ENCODE assay signal across 17 cellular contexts in genomic region chr10:110300486-110300986, GRCh38. TPM values are rescaled to one million over a fixed set of nuclear protein-coding genes. Genes with fewer than 3 reads are reported as not detected.
DNase-seq lines count a peak whose midpoint lies in the region; ATAC-seq, FAIRE-seq and TF ChIP-seq lines count a peak whose summit lies in the region.
"Had no signal": no experiment of that assay in that cellular context is flagged by ENCODE, and none has a peak within 500 bp of the region (broad histone marks: within the 10 kb centered on the region; RNA-seq: fewer than 3 reads in every experiment).

No MANE protein-coding gene starts in this region.

- H3K27ac Mint-ChIP-seq in activated CD8-positive, alpha-beta T cell treated with anti-CD3 and anti-CD28 coated beads for 36 hours, result peak overlapping the region; percentile 36
- H3K27ac Mint-ChIP-seq in activated CD8-positive, alpha-beta T cell treated with anti-CD3 and anti-CD28 coated beads, Interleukin-2, amount 10 ng/mL, durations not matched to agents 7 days and 5 days, result no peak overlapping the region
- peak overlapping the region; percentile 53 for H3K27ac Mint-ChIP-seq in activated naive CD8-positive, alpha-beta T cell treated with anti-CD3 and anti-CD28 coated beads, Interleukin-2, amount 50 U/mL, for 24 hours
- H3K27ac Mint-ChIP-seq: mesothelial cell of epicardium; stimulated activated naive B cell treated with anti-CD40 and anti-IgM and Interleukin-4, amounts not matched to agents 10 μg/mL and 1 μg/mL and 100 μg/mL, for 72 hours had no signal

- no peak overlapping the region for H2AFZ ChIP-seq in trophoblast cell (ENCODE audit: insufficient read depth, low read length, poor library complexity)

- H2BK120ac ChIP-seq in trophoblast cell (ENCODE audit: insufficient read depth, low read length, poor library complexity), result no peak overlapping the region

- no peak for ATAC-seq in activated CD8-positive, alpha-beta T cell treated with anti-CD3 and anti-CD28 coated beads for 36 hours
- ATAC-seq in activated CD8-positive, alpha-beta T cell treated with anti-CD3 and anti-CD28 coated beads, Interleukin-2, amount 10 ng/mL, durations not matched to agents 7 days and 5 days, result no peak
- no peak for ATAC-seq in activated naive CD8-positive, alpha-beta T cell treated with anti-CD3 and anti-CD28 coated beads, Interleukin-2, amount 50 U/mL, for 24 hours
- ATAC-seq in HG03342 (IDR thresholded peaks at IDR 0.05; ENCODE audit: unreplicated experiment), result no peak
- ATAC-seq: stimulated activated naive B cell treated with anti-CD40 and anti-IgM and Interleukin-4, amounts not matched to agents 10 μg/mL and 1 μg/mL and 100 μg/mL, for 72 hours had no signal

- H4K12ac ChIP-seq in trophoblast cell (ENCODE audit: low read depth, low read length), result no peak overlapping the region

- peak overlapping the region; percentile 62 for H3K4ac ChIP-seq in trophoblast cell (ENCODE audit: low read depth, low read length)

- POLR2A ChIA-PET in activated CD8-positive, alpha-beta T cell treated with anti-CD3 and anti-CD28 coated beads for 36 hours (lab: Charles Lee), result interaction anchor here (0.8 kb wide), 1 partner anchor 22 kb away, joined by 3 read pairs; no protein-coding TSS in a partner anchor
- POLR2A ChIA-PET in activated CD8-positive, alpha-beta T cell treated with anti-CD3 and anti-CD28 coated beads, Interleukin-2, amount 10 ng/mL, durations not matched to agents 7 days and 5 days (lab: Charles Lee), result interaction anchor here (0.5 kb wide), 1 partner anchor 122 kb away, joined by 3 read pairs; no protein-coding TSS in a partner anchor

- H2AK5ac ChIP-seq in trophoblast cell (ENCODE audit: low read length), result no peak overlapping the region

- H3K4me1 ChIP-seq in trophoblast cell (ENCODE audit: control insufficient read depth in 1 of 2, insufficient read depth in 2 of 2, low read length in 2 of 2), result no peaks in the 10 kb centered on the region

- no peak overlapping the region for H2BK12ac ChIP-seq in trophoblast cell (ENCODE audit: low read length)

- no peak overlapping the region for H3K27ac ChIP-seq in trophoblast cell (ENCODE audit: low read depth, low read length)
- H3K27ac ChIP-seq: RWPE1, transverse colon had no signal

- no peak for TF ChIP-seq POLR2A in GM12892 (IDR thresholded peaks at IDR 0.05; ENCODE audit: low read depth, low read length)

- CTCF ChIA-PET in activated CD8-positive, alpha-beta T cell treated with anti-CD3 and anti-CD28 coated beads for 36 hours (lab: Charles Lee), result interaction anchor here (0.7 to 1.4 kb wide), 4 partner anchors 10 to 416 kb away, joined by 3 to 5 read pairs (median 4); no protein-coding TSS in a partner anchor
- CTCF ChIA-PET in activated CD8-positive, alpha-beta T cell treated with anti-CD3 and anti-CD28 coated beads, Interleukin-2, amount 10 ng/mL, durations not matched to agents 7 days and 5 days (lab: Charles Lee), result interaction anchor here (1.7 to 1.8 kb wide), 2 partner anchors 91 to 372 kb away, joined by 4 to 7 read pairs; no protein-coding TSS in a partner anchor

- no peaks in the 10 kb centered on the region for H3K27me3 Mint-ChIP-seq in activated CD8-positive, alpha-beta T cell treated with anti-CD3 and anti-CD28 coated beads for 36 hours
- no peaks in the 10 kb centered on the region for H3K27me3 Mint-ChIP-seq in activated CD8-positive, alpha-beta T cell treated with anti-CD3 and anti-CD28 coated beads, Interleukin-2, amount 10 ng/mL, durations not matched to agents 7 days and 5 days (ENCODE audit: low read depth)
- H3K27me3 Mint-ChIP-seq in activated naive CD8-positive, alpha-beta T cell treated with anti-CD3 and anti-CD28 coated beads, Interleukin-2, amount 50 U/mL, for 24 hours, result no peaks in the 10 kb centered on the region
- H3K27me3 Mint-ChIP-seq: stimulated activated naive B cell treated with anti-CD40 and anti-IgM and Interleukin-4, amounts not matched to agents 10 μg/mL and 1 μg/mL and 100 μg/mL, for 72 hours had no signal

- no peak overlapping the region for H4K91ac ChIP-seq in trophoblast cell (ENCODE audit: low read depth, low read length)

- H3K18ac ChIP-seq in trophoblast cell (ENCODE audit: low read length), result no peak overlapping the region

- no peak overlapping the region for H3K14ac ChIP-seq in trophoblast cell (ENCODE audit: low read length)

- no peaks in the 10 kb centered on the region for H3K27me3 ChIP-seq in trophoblast cell (ENCODE audit: insufficient read depth, low read length)
- H3K27me3 ChIP-seq: transverse colon had no signal

- no peak overlapping the region for H3K9ac ChIP-seq in trophoblast cell (ENCODE audit: low read length)

- H3K9me3 ChIP-seq in trophoblast cell (ENCODE audit: insufficient read depth, low read depth, low read length), result no peaks in the 10 kb centered on the region
- H3K9me3 ChIP-seq: transverse colon had no signal

- DNase-seq in activated CD8-positive, alpha-beta T cell treated with anti-CD3 and anti-CD28 coated beads for 36 hours, result no peak
- no peak for DNase-seq in activated CD8-positive, alpha-beta T cell treated with anti-CD3 and anti-CD28 coated beads, Interleukin-2, amount 10 ng/mL, durations not matched to agents 7 days and 5 days
- DNase-seq in GM12892 (ENCODE audit: insufficient read length), result no peak
- no peak for DNase-seq in activated naive CD8-positive, alpha-beta T cell treated with anti-CD3 and anti-CD28 coated beads, Interleukin-2, amount 50 U/mL, for 24 hours
- DNase-seq in trophoblast cell, result no peak
- DNase-seq in foreskin melanocyte, result no peak
- no peak for DNase-seq in stimulated activated CD4-positive, alpha-beta T cell treated with anti-CD3 and anti-CD28 coated beads, Interleukin-12 subunit alpha, Interleukin-12 subunit beta, amount 100 ng/mL, for 4 hours
- DNase-seq: ACHN; activated naive CD4-positive, alpha-beta T cell treated with Interleukin-2 at 50 U/mL for 16 hours; cortex of kidney; NCI-H2029; stimulated activated naive B cell treated with anti-CD40 and anti-IgM and Interleukin-4, amounts not matched to agents 10 μg/mL and 1 μg/mL and 100 μg/mL, for 72 hours; transverse colon had no signal

- no peak overlapping the region for H3K4me2 ChIP-seq in trophoblast cell (ENCODE audit: low read length)

- H3K23ac ChIP-seq in trophoblast cell (ENCODE audit: low read length), result no peak overlapping the region

- TF ChIP-seq CTCF in activated CD8-positive, alpha-beta T cell treated with anti-CD3 and anti-CD28 coated beads for 36 hours (IDR thresholded peaks at IDR 0.05), result no peak

- no peak overlapping the region for H4K8ac ChIP-seq in trophoblast cell (ENCODE audit: low read depth, low read length)

- H3K79me1 ChIP-seq in trophoblast cell (ENCODE audit: low read length), result peaks cover 10% of the 10 kb centered on the region

- H3K4me3 Mint-ChIP-seq in activated CD8-positive, alpha-beta T cell treated with anti-CD3 and anti-CD28 coated beads for 36 hours, result no peak overlapping the region
- no peak overlapping the region for H3K4me3 Mint-ChIP-seq in activated CD8-positive, alpha-beta T cell treated with anti-CD3 and anti-CD28 coated beads, Interleukin-2, amount 10 ng/mL, durations not matched to agents 7 days and 5 days
- no peak overlapping the region for H3K4me3 Mint-ChIP-seq in activated naive CD8-positive, alpha-beta T cell treated with anti-CD3 and anti-CD28 coated beads, Interleukin-2, amount 50 U/mL, for 24 hours
- H3K4me3 Mint-ChIP-seq: mesothelial cell of epicardium; stimulated activated naive B cell treated with anti-CD40 and anti-IgM and Interleukin-4, amounts not matched to agents 10 μg/mL and 1 μg/mL and 100 μg/mL, for 72 hours had no signal

- H3K4me3 ChIP-seq in trophoblast cell (ENCODE audit: low read depth, low read length), result no peak overlapping the region
- H3K4me3 ChIP-seq: transverse colon had no signal

- peak; percentile 57 for FAIRE-seq in GM12892 (lab: Jason Lieb, UNC)
- FAIRE-seq: H54 had no signal

- no peak overlapping the region for H2BK5ac ChIP-seq in trophoblast cell (ENCODE audit: low read depth, low read length, poor library complexity)

- no CpG with 5 or more reads among the region's 5 CpGs for WGBS in trophoblast cell (ENCODE audit: extremely low coverage, insufficient coverage, insufficient read length)

- peaks cover 11 to 25% of the 10 kb centered on the region in 2 experiments for H3K36me3 ChIP-seq in trophoblast cell (ENCODE audit: control insufficient read depth in 1 of 2, insufficient read depth in 2 of 2, low read length in 2 of 2)

- H3K36me3 Mint-ChIP-seq in activated CD8-positive, alpha-beta T cell treated with anti-CD3 and anti-CD28 coated beads for 36 hours (ENCODE audit: low read depth), result peaks cover 66% of the 10 kb centered on the region
- H3K36me3 Mint-ChIP-seq in activated CD8-positive, alpha-beta T cell treated with anti-CD3 and anti-CD28 coated beads, Interleukin-2, amount 10 ng/mL, durations not matched to agents 7 days and 5 days (ENCODE audit: low read depth), result peaks cover 68% of the 10 kb centered on the region
- peaks cover 69% of the 10 kb centered on the region for H3K36me3 Mint-ChIP-seq in activated naive CD8-positive, alpha-beta T cell treated with anti-CD3 and anti-CD28 coated beads, Interleukin-2, amount 50 U/mL, for 24 hours (ENCODE audit: low read depth)

- intact Hi-C loops in activated CD8-positive, alpha-beta T cell treated with anti-CD3 and anti-CD28 coated beads for 36 hours (cut with micrococcal nuclease), result no loop called here

- H3K4me1 Mint-ChIP-seq in activated CD8-positive, alpha-beta T cell treated with anti-CD3 and anti-CD28 coated beads for 36 hours (ENCODE audit: low read depth), result peaks cover 50% of the 10 kb centered on the region
- H3K4me1 Mint-ChIP-seq in activated CD8-positive, alpha-beta T cell treated with anti-CD3 and anti-CD28 coated beads, Interleukin-2, amount 10 ng/mL, durations not matched to agents 7 days and 5 days (ENCODE audit: low read depth), result peaks cover 47% of the 10 kb centered on the region
- peaks cover 52% of the 10 kb centered on the region for H3K4me1 Mint-ChIP-seq in activated naive CD8-positive, alpha-beta T cell treated with anti-CD3 and anti-CD28 coated beads, Interleukin-2, amount 50 U/mL, for 24 hours

- H3K9me3 Mint-ChIP-seq in activated CD8-positive, alpha-beta T cell treated with anti-CD3 and anti-CD28 coated beads for 36 hours, result no peaks in the 10 kb centered on the region
- H3K9me3 Mint-ChIP-seq in activated CD8-positive, alpha-beta T cell treated with anti-CD3 and anti-CD28 coated beads, Interleukin-2, amount 10 ng/mL, durations not matched to agents 7 days and 5 days (ENCODE audit: insufficient read depth), result no peaks in the 10 kb centered on the region
- H3K9me3 Mint-ChIP-seq in activated naive CD8-positive, alpha-beta T cell treated with anti-CD3 and anti-CD28 coated beads, Interleukin-2, amount 50 U/mL, for 24 hours, result no peaks in the 10 kb centered on the region
- H3K9me3 Mint-ChIP-seq: mesothelial cell of epicardium; stimulated activated naive B cell treated with anti-CD40 and anti-IgM and Interleukin-4, amounts not matched to agents 10 μg/mL and 1 μg/mL and 100 μg/mL, for 72 hours had no signal

- H3K79me2 ChIP-seq in trophoblast cell (ENCODE audit: control insufficient read depth, insufficient read depth, low read length, poor library complexity), result peaks cover 7% of the 10 kb centered on the region

RNA-seq across cellular contexts. Expression of gene SMNDC1, which starts 4.2 kb away (rescaled TPM):
- 10 to 100 TPM; 39.7 to 42.4 TPM for total RNA-seq in activated CD8-positive, alpha-beta T cell treated with anti-CD3 and anti-CD28 coated beads for 36 hours
- 10 to 100 TPM; 37.5 to 37.8 TPM for total RNA-seq in activated CD8-positive, alpha-beta T cell treated with anti-CD3 and anti-CD28 coated beads, Interleukin-2, amount 10 ng/mL, durations not matched to agents 7 days and 5 days
- polyA plus RNA-seq in GM12892 (2012; ENCODE audit: missing spikeins), result 30.7 TPM
- 35.4 and 36.5 TPM in 2 replicates for polyA plus RNA-seq in trophoblast cell (2013)
